Comparison of ENCODE assay signal across 1 cellular context in the genomic region with DNA sequence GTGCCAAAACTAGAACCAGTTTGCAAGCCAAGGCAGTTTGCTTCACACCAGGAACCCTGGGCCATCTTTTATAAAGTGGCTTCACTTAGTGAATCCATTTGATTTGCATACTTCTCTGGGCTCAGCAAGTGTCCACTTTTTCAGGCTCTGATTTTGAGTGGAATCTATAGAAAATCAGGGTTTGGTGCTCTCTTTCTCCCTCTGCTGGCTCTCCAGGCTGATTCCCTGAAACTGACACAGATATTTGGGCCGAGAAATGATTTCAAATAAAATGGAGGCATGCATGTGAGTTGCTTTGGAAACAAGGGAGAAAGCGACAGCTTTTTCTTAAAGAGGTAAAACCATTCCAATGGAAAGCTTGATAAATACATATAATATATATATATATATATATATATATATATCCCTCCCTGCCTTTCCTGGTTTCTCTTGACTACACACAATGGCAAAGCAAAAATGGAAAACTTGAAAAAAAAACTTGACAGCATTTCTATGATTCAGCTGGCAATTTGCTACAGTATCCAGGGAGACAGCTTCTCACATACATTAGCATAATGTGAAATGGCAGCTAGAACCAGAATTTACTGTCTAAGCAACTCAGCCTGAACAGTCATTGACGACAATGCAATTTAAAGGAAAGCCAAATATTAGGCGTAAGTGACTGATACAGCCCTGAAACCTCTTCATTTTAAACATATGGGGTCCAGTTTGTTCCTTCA.
TF ChIP-seq lines count a peak whose summit lies in the region.

No MANE protein-coding gene starts in this region.

TF ChIP-seq in HepG2, 621 proteins besides CTCF, POLR2A, EP300 and RAD21:
- TF ChIP-seq ADNP (CRISPR knock-in tag; IDR thresholded peaks at IDR 0.05) (no peak), SAFB2 (CRISPR knock-in tag; IDR thresholded peaks at IDR 0.05; ENCODE audit: borderline replicate concordance, low read depth) (no peak), ZNF83 (CRISPR knock-in tag; IDR thresholded peaks at IDR 0.05; ENCODE audit: borderline replicate concordance) (no peak), ZIK1 (CRISPR knock-in tag; IDR thresholded peaks at IDR 0.05; ENCODE audit: borderline replicate concordance, low read depth) (no peak), STAG1 (CRISPR knock-in tag; IDR thresholded peaks at IDR 0.05) (no peak), KMT2A (CRISPR knock-in tag; IDR thresholded peaks at IDR 0.05) (no peak), ZFP1 (CRISPR knock-in tag; IDR thresholded peaks at IDR 0.05) (no peak), JUN (CRISPR knock-in tag; IDR thresholded peaks at IDR 0.05) (no peak), SIN3B (IDR thresholded peaks at IDR 0.05; ENCODE audit: low read length) (no peak), ZNF644 (CRISPR knock-in tag; IDR thresholded peaks at IDR 0.05; ENCODE audit: low read depth) (no peak), XBP1 (CRISPR knock-in tag; IDR thresholded peaks at IDR 0.05) (no peak), ZNF850 (CRISPR knock-in tag; conservative IDR thresholded peaks at IDR 0.05) (no peak), PAX8 (CRISPR knock-in tag; IDR thresholded peaks at IDR 0.05; ENCODE audit: borderline replicate concordance) (no peak), ZFP36 (IDR thresholded peaks at IDR 0.05; ENCODE audit: borderline replicate concordance, low read depth, low read length, partially characterized antibody) (no peak), ATF7-NPFF (CRISPR knock-in tag; IDR thresholded peaks at IDR 0.05; ENCODE audit: low read depth) (no peak), ZNF724P (CRISPR knock-in tag; IDR thresholded peaks at IDR 0.05; ENCODE audit: borderline replicate concordance) (no peak)
- TF ChIP-seq, protein P1, sequence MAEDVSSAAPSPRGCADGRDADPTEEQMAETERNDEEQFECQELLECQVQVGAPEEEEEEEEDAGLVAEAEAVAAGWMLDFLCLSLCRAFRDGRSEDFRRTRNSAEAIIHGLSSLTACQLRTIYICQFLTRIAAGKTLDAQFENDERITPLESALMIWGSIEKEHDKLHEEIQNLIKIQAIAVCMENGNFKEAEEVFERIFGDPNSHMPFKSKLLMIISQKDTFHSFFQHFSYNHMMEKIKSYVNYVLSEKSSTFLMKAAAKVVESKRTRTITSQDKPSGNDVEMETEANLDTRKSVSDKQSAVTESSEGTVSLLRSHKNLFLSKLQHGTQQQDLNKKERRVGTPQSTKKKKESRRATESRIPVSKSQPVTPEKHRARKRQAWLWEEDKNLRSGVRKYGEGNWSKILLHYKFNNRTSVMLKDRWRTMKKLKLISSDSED (CRISPR knock-in tag; IDR thresholded peaks at IDR 0.05) = no peak
- TF ChIP-seq, protein P2, sequence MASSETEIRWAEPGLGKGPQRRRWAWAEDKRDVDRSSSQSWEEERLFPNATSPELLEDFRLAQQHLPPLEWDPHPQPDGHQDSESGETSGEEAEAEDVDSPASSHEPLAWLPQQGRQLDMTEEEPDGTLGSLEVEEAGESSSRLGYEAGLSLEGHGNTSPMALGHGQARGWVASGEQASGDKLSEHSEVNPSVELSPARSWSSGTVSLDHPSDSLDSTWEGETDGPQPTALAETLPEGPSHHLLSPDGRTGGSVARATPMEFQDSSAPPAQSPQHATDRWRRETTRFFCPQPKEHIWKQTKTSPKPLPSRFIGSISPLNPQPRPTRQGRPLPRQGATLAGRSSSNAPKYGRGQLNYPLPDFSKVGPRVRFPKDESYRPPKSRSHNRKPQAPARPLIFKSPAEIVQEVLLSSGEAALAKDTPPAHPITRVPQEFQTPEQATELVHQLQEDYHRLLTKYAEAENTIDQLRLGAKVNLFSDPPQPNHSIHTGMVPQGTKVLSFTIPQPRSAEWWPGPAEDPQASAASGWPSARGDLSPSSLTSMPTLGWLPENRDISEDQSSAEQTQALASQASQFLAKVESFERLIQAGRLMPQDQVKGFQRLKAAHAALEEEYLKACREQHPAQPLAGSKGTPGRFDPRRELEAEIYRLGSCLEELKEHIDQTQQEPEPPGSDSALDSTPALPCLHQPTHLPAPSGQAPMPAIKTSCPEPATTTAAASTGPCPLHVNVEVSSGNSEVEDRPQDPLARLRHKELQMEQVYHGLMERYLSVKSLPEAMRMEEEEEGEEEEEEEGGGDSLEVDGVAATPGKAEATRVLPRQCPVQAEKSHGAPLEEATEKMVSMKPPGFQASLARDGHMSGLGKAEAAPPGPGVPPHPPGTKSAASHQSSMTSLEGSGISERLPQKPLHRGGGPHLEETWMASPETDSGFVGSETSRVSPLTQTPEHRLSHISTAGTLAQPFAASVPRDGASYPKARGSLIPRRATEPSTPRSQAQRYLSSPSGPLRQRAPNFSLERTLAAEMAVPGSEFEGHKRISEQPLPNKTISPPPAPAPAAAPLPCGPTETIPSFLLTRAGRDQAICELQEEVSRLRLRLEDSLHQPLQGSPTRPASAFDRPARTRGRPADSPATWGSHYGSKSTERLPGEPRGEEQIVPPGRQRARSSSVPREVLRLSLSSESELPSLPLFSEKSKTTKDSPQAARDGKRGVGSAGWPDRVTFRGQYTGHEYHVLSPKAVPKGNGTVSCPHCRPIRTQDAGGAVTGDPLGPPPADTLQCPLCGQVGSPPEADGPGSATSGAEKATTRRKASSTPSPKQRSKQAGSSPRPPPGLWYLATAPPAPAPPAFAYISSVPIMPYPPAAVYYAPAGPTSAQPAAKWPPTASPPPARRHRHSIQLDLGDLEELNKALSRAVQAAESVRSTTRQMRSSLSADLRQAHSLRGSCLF (CRISPR knock-in tag; IDR thresholded peaks at IDR 0.05; ENCODE audit: borderline replicate concordance) = no peak
- TF ChIP-seq, protein P3, sequence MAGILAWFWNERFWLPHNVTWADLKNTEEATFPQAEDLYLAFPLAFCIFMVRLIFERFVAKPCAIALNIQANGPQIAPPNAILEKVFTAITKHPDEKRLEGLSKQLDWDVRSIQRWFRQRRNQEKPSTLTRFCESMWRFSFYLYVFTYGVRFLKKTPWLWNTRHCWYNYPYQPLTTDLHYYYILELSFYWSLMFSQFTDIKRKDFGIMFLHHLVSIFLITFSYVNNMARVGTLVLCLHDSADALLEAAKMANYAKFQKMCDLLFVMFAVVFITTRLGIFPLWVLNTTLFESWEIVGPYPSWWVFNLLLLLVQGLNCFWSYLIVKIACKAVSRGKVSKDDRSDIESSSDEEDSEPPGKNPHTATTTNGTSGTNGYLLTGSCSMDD (CRISPR knock-in tag; IDR thresholded peaks at IDR 0.05) = no peak
- TF ChIP-seq, protein P4, sequence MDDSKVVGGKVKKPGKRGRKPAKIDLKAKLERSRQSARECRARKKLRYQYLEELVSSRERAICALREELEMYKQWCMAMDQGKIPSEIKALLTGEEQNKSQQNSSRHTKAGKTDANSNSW (CRISPR knock-in tag; IDR thresholded peaks at IDR 0.05; ENCODE audit: borderline replicate concordance) = no peak
